Comparison of ENCODE assay signal across 13 cellular contexts in genomic region chr13:48580886-48581285, GRCh38. TPM values are rescaled to one million over a fixed set of nuclear protein-coding genes. Genes with fewer than 3 reads are reported as not detected.
DNase-seq lines count a peak whose midpoint lies in the region; ATAC-seq and TF ChIP-seq lines count a peak whose summit lies in the region.
"Had no signal": no experiment of that assay in that cellular context is flagged by ENCODE, and none has a peak within 500 bp of the region (broad histone marks: within the 10 kb centered on the region; RNA-seq: fewer than 3 reads in every experiment).

No MANE protein-coding gene starts in this region.

- TF ChIP-seq EP300 in suprapubic skin (IDR thresholded peaks at IDR 0.05): no peak

- no peak for TF ChIP-seq POLR2A in suprapubic skin (IDR thresholded peaks at IDR 0.05)

- intact Hi-C loops in activated naive CD4-positive, alpha-beta T cell treated with anti-CD3 and anti-CD28 coated beads for 36 hours (cut with micrococcal nuclease): loop anchor here (1.0 to 5.0 kb wide), 6 partner anchors 76 to 454 kb away; no protein-coding TSS in a partner anchor

- no peaks in the 10 kb centered on the region for H3K36me3 Mint-ChIP-seq in activated naive CD4-positive, alpha-beta T cell treated with anti-CD3 and anti-CD28 coated beads, Interleukin-2, amount 50 U/mL, for 24 hours
- no peaks in the 10 kb centered on the region for H3K36me3 Mint-ChIP-seq in activated naive CD4-positive, alpha-beta T cell treated with anti-CD3 and anti-CD28 coated beads for 36 hours (ENCODE audit: low read depth)

- DNase-seq in activated naive CD4-positive, alpha-beta T cell treated with anti-CD3 and anti-CD28 coated beads for 36 hours: no peak
- peak; percentile 34 for DNase-seq in fibroblast of peridontal ligament (ENCODE audit: extremely low read depth)
- DNase-seq in SW 1271 (lab: John Stamatoyannopoulos, UW): no peak
- no peak for DNase-seq in NCI-H2029 treated with DMSO at 0.1 percent for 48 hours (lab: John Stamatoyannopoulos, UW)
- DNase-seq in suprapubic skin (ENCODE audit: low spot score in 2 of 2): no peak
- DNase-seq: NCI-H510A had no signal

- H3K9ac ChIP-seq in OCI-LY3 (ENCODE audit: low read length): no peak overlapping the region

- no peak for ATAC-seq in HG03565 (IDR thresholded peaks at IDR 0.05; ENCODE audit: unreplicated experiment)

- H3K4me3 Mint-ChIP-seq in activated naive CD4-positive, alpha-beta T cell treated with anti-CD3 and anti-CD28 coated beads, Interleukin-2, amount 50 U/mL, for 24 hours: no peak overlapping the region
- no peak overlapping the region for H3K4me3 Mint-ChIP-seq in activated naive CD4-positive, alpha-beta T cell treated with anti-CD3 and anti-CD28 coated beads for 36 hours
- H3K4me3 Mint-ChIP-seq: CD14-positive monocyte had no signal

- H3K9me3 Mint-ChIP-seq in activated naive CD4-positive, alpha-beta T cell treated with anti-CD3 and anti-CD28 coated beads, Interleukin-2, amount 50 U/mL, for 24 hours: no peaks in the 10 kb centered on the region
- H3K9me3 Mint-ChIP-seq in activated naive CD4-positive, alpha-beta T cell treated with anti-CD3 and anti-CD28 coated beads for 36 hours: peaks cover 3% of the 10 kb centered on the region
- H3K9me3 Mint-ChIP-seq: CD14-positive monocyte had no signal

- H3K27ac ChIP-seq in OCI-LY3 (ENCODE audit: low read length): no peak overlapping the region; the same call in 1 of the 2 replicates
- H3K27ac ChIP-seq in suprapubic skin: no peak overlapping the region

- H3K27me3 ChIP-seq in OCI-LY3 (ENCODE audit: low read depth, low read length): peaks cover 24% of the 10 kb centered on the region; the same call in 1 of the 2 replicates
- H3K27me3 ChIP-seq in suprapubic skin: no peaks in the 10 kb centered on the region

- peak overlapping the region; percentile 72 for H3K27ac Mint-ChIP-seq in activated naive CD4-positive, alpha-beta T cell treated with anti-CD3 and anti-CD28 coated beads, Interleukin-2, amount 50 U/mL, for 24 hours
- no peak overlapping the region for H3K27ac Mint-ChIP-seq in activated naive CD4-positive, alpha-beta T cell treated with anti-CD3 and anti-CD28 coated beads for 36 hours

- H4K20me1 ChIP-seq in OCI-LY3 (ENCODE audit: insufficient read depth, low read length): no peaks in the 10 kb centered on the region

- no peaks in the 10 kb centered on the region for H3K27me3 Mint-ChIP-seq in activated naive CD4-positive, alpha-beta T cell treated with anti-CD3 and anti-CD28 coated beads, Interleukin-2, amount 50 U/mL, for 24 hours
- peaks cover 6% of the 10 kb centered on the region for H3K27me3 Mint-ChIP-seq in activated naive CD4-positive, alpha-beta T cell treated with anti-CD3 and anti-CD28 coated beads for 36 hours (ENCODE audit: low read depth)

- 57% methylated on average over 5 of the region's 5 CpGs for WGBS in suprapubic skin

- TF ChIP-seq CTCF in OCI-LY3 (IDR thresholded peaks at IDR 0.05; ENCODE audit: low read depth, low read length) (no peak), suprapubic skin (IDR thresholded peaks at IDR 0.05) (no peak)

- CTCF ChIA-PET in activated naive CD4-positive, alpha-beta T cell treated with anti-CD3 and anti-CD28 coated beads for 36 hours (lab: Charles Lee): interaction anchor here (0.6 to 5.5 kb wide), 26 partner anchors 8 to 503 kb away, joined by 3 to 106 read pairs (median 4); partner anchors contain the start of gene ITM2B

- H3K4me3 ChIP-seq in OCI-LY3 (ENCODE audit: low read length) (no peak overlapping the region), suprapubic skin (no peak overlapping the region)
- H3K4me3 ChIP-seq: GM12878, K562 had no signal

- peak overlapping the region; percentile 37 for H3K4me2 ChIP-seq in OCI-LY3 (ENCODE audit: low read length)

- H3K79me2 ChIP-seq in OCI-LY3 (ENCODE audit: low read length): no peaks in the 10 kb centered on the region

- H3K4me1 Mint-ChIP-seq in activated naive CD4-positive, alpha-beta T cell treated with anti-CD3 and anti-CD28 coated beads, Interleukin-2, amount 50 U/mL, for 24 hours: peaks cover 12% of the 10 kb centered on the region
- H3K4me1 Mint-ChIP-seq in activated naive CD4-positive, alpha-beta T cell treated with anti-CD3 and anti-CD28 coated beads for 36 hours (ENCODE audit: low read depth): peaks cover 2% of the 10 kb centered on the region

- H2AFZ ChIP-seq in OCI-LY3 (ENCODE audit: low read depth, low read length): no peak overlapping the region

- H3K9me3 ChIP-seq in OCI-LY3 (ENCODE audit: insufficient read depth, low read length) (no peaks in the 10 kb centered on the region), suprapubic skin (no peaks in the 10 kb centered on the region)
- H3K9me3 ChIP-seq: Caco-2 had no signal

- H3K4me1 ChIP-seq in OCI-LY3 (ENCODE audit: low read length) (peaks cover 68% of the 10 kb centered on the region), suprapubic skin (peaks cover 50% of the 10 kb centered on the region)

- peaks cover 38% of the 10 kb centered on the region for H3K36me3 ChIP-seq in OCI-LY3 (replicated peaks; ENCODE audit: low read depth, low read length)
- no peaks in the 10 kb centered on the region for H3K36me3 ChIP-seq in suprapubic skin

RNA-seq across cellular contexts. Expression of gene RCBTB2, which starts 48.0 kb away (rescaled TPM):
- total RNA-seq in activated naive CD4-positive, alpha-beta T cell treated with anti-CD3 and anti-CD28 coated beads for 36 hours: 1 to 10 TPM; 1.2 to 1.4 TPM
- total RNA-seq in suprapubic skin: 1 to 10 TPM; 2.9 to 5.8 (median 4.4) TPM
